Comparison of ENCODE assay signal across 15 cellular contexts in the genomic region with DNA sequence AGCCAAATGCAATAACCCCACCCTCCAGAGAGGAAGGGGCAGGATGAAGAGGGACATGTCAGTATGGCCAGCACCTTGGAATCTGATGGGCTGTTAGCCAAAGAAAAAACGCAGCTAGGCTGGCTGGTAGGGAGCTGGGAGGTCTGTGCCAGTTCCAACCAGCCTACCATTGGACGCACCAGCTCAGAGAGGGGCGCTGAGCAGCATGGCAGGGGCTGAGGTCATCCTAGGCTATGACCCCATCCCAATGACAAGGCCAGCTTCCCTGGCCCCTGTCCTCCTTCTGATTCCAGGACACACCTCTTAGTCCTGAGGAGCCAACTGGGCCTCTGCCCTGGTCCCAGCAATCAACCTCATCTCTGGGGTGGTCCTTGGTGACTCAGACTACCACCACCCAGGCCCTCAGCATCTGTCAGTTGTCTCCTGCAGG. TPM values are rescaled to one million over a fixed set of nuclear protein-coding genes. Genes with fewer than 3 reads are reported as not detected.
DNase-seq lines count a peak whose midpoint lies in the region; ATAC-seq and TF ChIP-seq lines count a peak whose summit lies in the region.
"Had no signal": no experiment of that assay in that cellular context is flagged by ENCODE, and none has a peak within 500 bp of the region (broad histone marks: within the 10 kb centered on the region; RNA-seq: fewer than 3 reads in every experiment).

No MANE protein-coding gene starts in this region.

- DNase-seq in activated CD8-positive, alpha-beta T cell treated with anti-CD3 and anti-CD28 coated beads for 36 hours: no peak
- DNase-seq in activated CD8-positive, alpha-beta T cell treated with anti-CD3 and anti-CD28 coated beads, Interleukin-2, amount 10 ng/mL, durations not matched to agents 7 days and 5 days: no peak
- DNase-seq in chondrocyte (ENCODE audit: low spot score): peak; percentile 55
- peak in 1 of 2 donors; percentile 37 for DNase-seq in uterus
- no peak for DNase-seq in hypothalamus (lab: John Stamatoyannopoulos, UW)
- no peak for DNase-seq in NCI-H1417 (lab: John Stamatoyannopoulos, UW)
- DNase-seq: foreskin fibroblast, MG63, NCI-H69, T-helper 1 cell had no signal

- H3K9me3 ChIP-seq in muscle layer of colon (ENCODE audit: low read length) (no peaks in the 10 kb centered on the region), uterus (no peaks in the 10 kb centered on the region)
- H3K9me3 ChIP-seq: HAP-1, MG63 had no signal

- TF ChIP-seq POLR2A in uterus (IDR thresholded peaks at IDR 0.05): no peak

- H3K27me3 ChIP-seq in muscle layer of colon (ENCODE audit: control insufficient read depth in 1 of 2, insufficient read depth in 2 of 2, low read length in 2 of 2): no peaks in the 10 kb centered on the region
- no peaks in the 10 kb centered on the region for H3K27me3 ChIP-seq in uterus
- H3K27me3 ChIP-seq: MG63 had no signal

- intact Hi-C loops in activated CD8-positive, alpha-beta T cell treated with anti-CD3 and anti-CD28 coated beads for 36 hours (cut with micrococcal nuclease): no loop called here
- intact Hi-C loops in uterus (cut with DNase I; ENCODE audit: low total_unique reads): loop anchor here (10.0 kb wide), 1 partner anchor 52 kb away; no protein-coding TSS in a partner anchor

- H3K4me1 ChIP-seq in muscle layer of colon (ENCODE audit: insufficient read depth, low read length) (peaks cover 100% of the 10 kb centered on the region), uterus (peaks cover 44 to 50% of the 10 kb centered on the region in 2 donors)
- H3K4me1 ChIP-seq: HAP-1 had no signal

- no peak for TF ChIP-seq CTCF in activated CD8-positive, alpha-beta T cell treated with anti-CD3 and anti-CD28 coated beads for 36 hours (IDR thresholded peaks at IDR 0.05)
- no peak for TF ChIP-seq CTCF in chondrocyte (IDR thresholded peaks at IDR 0.05)
- TF ChIP-seq CTCF in uterus (IDR thresholded peaks at IDR 0.05): no peak

- CTCF ChIA-PET in activated CD8-positive, alpha-beta T cell treated with anti-CD3 and anti-CD28 coated beads for 36 hours (lab: Charles Lee): interaction anchor here (1.4 kb wide), 1 partner anchor 55 kb away, joined by 5 read pairs; no protein-coding TSS in a partner anchor
- CTCF ChIA-PET in activated CD8-positive, alpha-beta T cell treated with anti-CD3 and anti-CD28 coated beads, Interleukin-2, amount 10 ng/mL, durations not matched to agents 7 days and 5 days (lab: Charles Lee): no interaction called here

- H3K9ac ChIP-seq in muscle layer of colon (ENCODE audit: low read length): peak overlapping the region; percentile 20

- no peaks in the 10 kb centered on the region for H3K27me3 Mint-ChIP-seq in activated CD8-positive, alpha-beta T cell treated with anti-CD3 and anti-CD28 coated beads for 36 hours
- no peaks in the 10 kb centered on the region for H3K27me3 Mint-ChIP-seq in activated CD8-positive, alpha-beta T cell treated with anti-CD3 and anti-CD28 coated beads, Interleukin-2, amount 10 ng/mL, durations not matched to agents 7 days and 5 days (ENCODE audit: low read depth)
- no peaks in the 10 kb centered on the region for H3K27me3 Mint-ChIP-seq in chondrocyte (ENCODE audit: low read depth)
- H3K27me3 Mint-ChIP-seq: brain had no signal

- H3K9me3 Mint-ChIP-seq in activated CD8-positive, alpha-beta T cell treated with anti-CD3 and anti-CD28 coated beads for 36 hours: no peaks in the 10 kb centered on the region
- H3K9me3 Mint-ChIP-seq in activated CD8-positive, alpha-beta T cell treated with anti-CD3 and anti-CD28 coated beads, Interleukin-2, amount 10 ng/mL, durations not matched to agents 7 days and 5 days (ENCODE audit: insufficient read depth): no peaks in the 10 kb centered on the region
- no peaks in the 10 kb centered on the region for H3K9me3 Mint-ChIP-seq in chondrocyte (ENCODE audit: low read depth)
- H3K9me3 Mint-ChIP-seq: brain had no signal

- H3K27ac ChIP-seq in muscle layer of colon (ENCODE audit: low read depth, low read length) (peak overlapping the region; percentile 91), uterus (peak overlapping the region; percentile 78 to 97)

- peak overlapping the region in 1 of 2 donors; percentile 2 for H3K4me3 ChIP-seq in muscle layer of colon (ENCODE audit: low read depth in 1 of 2, low read length in 2 of 2)
- H3K4me3 ChIP-seq in uterus: no peak overlapping the region
- H3K4me3 ChIP-seq: HAP-1, lung, MG63 had no signal

- POLR2A ChIA-PET in activated CD8-positive, alpha-beta T cell treated with anti-CD3 and anti-CD28 coated beads for 36 hours (lab: Charles Lee): interaction anchor here (1.4 to 6.3 kb wide), 4 partner anchors 8 to 13 kb away, joined by 5 to 40 read pairs (median 14); no protein-coding TSS in a partner anchor
- POLR2A ChIA-PET in activated CD8-positive, alpha-beta T cell treated with anti-CD3 and anti-CD28 coated beads, Interleukin-2, amount 10 ng/mL, durations not matched to agents 7 days and 5 days (lab: Charles Lee): no interaction called here

- H3K36me3 ChIP-seq in muscle layer of colon (ENCODE audit: insufficient read depth, low read length) (peaks cover 33% of the 10 kb centered on the region), uterus (no peaks in the 10 kb centered on the region)

- no peak overlapping the region for H3K4me3 Mint-ChIP-seq in activated CD8-positive, alpha-beta T cell treated with anti-CD3 and anti-CD28 coated beads for 36 hours
- H3K4me3 Mint-ChIP-seq in activated CD8-positive, alpha-beta T cell treated with anti-CD3 and anti-CD28 coated beads, Interleukin-2, amount 10 ng/mL, durations not matched to agents 7 days and 5 days: no peak overlapping the region
- H3K4me3 Mint-ChIP-seq in chondrocyte (ENCODE audit: unreplicated experiment): no peak overlapping the region
- H3K4me3 Mint-ChIP-seq: brain had no signal

- no peak for ATAC-seq in activated CD8-positive, alpha-beta T cell treated with anti-CD3 and anti-CD28 coated beads for 36 hours
- ATAC-seq in activated CD8-positive, alpha-beta T cell treated with anti-CD3 and anti-CD28 coated beads, Interleukin-2, amount 10 ng/mL, durations not matched to agents 7 days and 5 days: no peak
- ATAC-seq in GM21526 (IDR thresholded peaks at IDR 0.05; ENCODE audit: low FRiP score, unreplicated experiment): no peak

- peaks cover 33% of the 10 kb centered on the region for H3K36me3 Mint-ChIP-seq in activated CD8-positive, alpha-beta T cell treated with anti-CD3 and anti-CD28 coated beads for 36 hours (ENCODE audit: low read depth)
- H3K36me3 Mint-ChIP-seq in activated CD8-positive, alpha-beta T cell treated with anti-CD3 and anti-CD28 coated beads, Interleukin-2, amount 10 ng/mL, durations not matched to agents 7 days and 5 days (ENCODE audit: low read depth): peaks cover 16% of the 10 kb centered on the region
- peaks cover 45% of the 10 kb centered on the region for H3K36me3 Mint-ChIP-seq in chondrocyte (ENCODE audit: low read depth)
- H3K36me3 Mint-ChIP-seq: brain had no signal

- H3K27ac Mint-ChIP-seq in activated CD8-positive, alpha-beta T cell treated with anti-CD3 and anti-CD28 coated beads for 36 hours: peak overlapping the region; percentile 84
- no peak overlapping the region for H3K27ac Mint-ChIP-seq in activated CD8-positive, alpha-beta T cell treated with anti-CD3 and anti-CD28 coated beads, Interleukin-2, amount 10 ng/mL, durations not matched to agents 7 days and 5 days
- H3K27ac Mint-ChIP-seq in chondrocyte (ENCODE audit: unreplicated experiment): peak overlapping the region; percentile 97

- H3K4me1 Mint-ChIP-seq in activated CD8-positive, alpha-beta T cell treated with anti-CD3 and anti-CD28 coated beads for 36 hours (ENCODE audit: low read depth): peaks cover 93% of the 10 kb centered on the region
- H3K4me1 Mint-ChIP-seq in activated CD8-positive, alpha-beta T cell treated with anti-CD3 and anti-CD28 coated beads, Interleukin-2, amount 10 ng/mL, durations not matched to agents 7 days and 5 days (ENCODE audit: low read depth): peaks cover 82% of the 10 kb centered on the region
- H3K4me1 Mint-ChIP-seq in chondrocyte (ENCODE audit: low read depth): peaks cover 100% of the 10 kb centered on the region

RNA-seq across cellular contexts. Expression of a gene that starts 12.2 kb away (rescaled TPM):
- total RNA-seq in activated CD8-positive, alpha-beta T cell treated with anti-CD3 and anti-CD28 coated beads for 36 hours: 100 to 1,000 TPM; 214 TPM
- 10 to 100 TPM; 51.4 to 56.1 TPM for total RNA-seq in activated CD8-positive, alpha-beta T cell treated with anti-CD3 and anti-CD28 coated beads, Interleukin-2, amount 10 ng/mL, durations not matched to agents 7 days and 5 days
- total RNA-seq in chondrocyte (808 to 1,105 TPM (median 1,102 TPM) in 3 replicates), uterus (100 to 1,000 TPM; 147 to 538 (median 343) TPM)
